In the genomic region with DNA sequence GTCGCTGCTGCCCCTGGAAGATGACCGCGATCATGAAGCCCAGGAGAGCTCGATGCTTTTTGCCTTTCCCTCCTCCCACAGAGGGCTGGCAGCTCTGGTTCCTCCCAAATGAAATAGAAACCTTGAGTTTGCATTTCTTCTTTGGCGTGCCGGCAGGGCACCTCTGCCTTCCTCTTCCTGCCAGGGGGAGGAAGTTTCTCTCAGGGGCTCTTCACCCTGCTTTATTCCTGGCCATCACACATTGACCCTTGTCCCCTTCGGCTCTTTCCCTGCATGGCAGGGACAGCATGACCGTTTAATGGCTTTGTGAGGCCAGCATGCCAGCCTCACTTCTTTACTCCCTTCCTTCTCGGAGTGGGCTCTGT, we compare ENCODE assay signal across 10 cellular contexts. TPM values are rescaled to one million over a fixed set of nuclear protein-coding genes. Genes with fewer than 3 reads are reported as not detected.
DNase-seq lines count a peak whose midpoint lies in the region; ATAC-seq and TF ChIP-seq lines count a peak whose summit lies in the region.
"Had no signal": no experiment of that assay in that cellular context is flagged by ENCODE, and none has a peak within 500 bp of the region (broad histone marks: within the 10 kb centered on the region; RNA-seq: fewer than 3 reads in every experiment).

No MANE protein-coding gene starts in this region.

- H3K27ac ChIP-seq in Peyer's patch: peak overlapping the region; percentile 54 to 96 (median 74)
- H3K27ac ChIP-seq in heart left ventricle: peak overlapping the region; percentile 3 to 96 (median 89)
- peak overlapping the region; percentile 98 for H3K27ac ChIP-seq in psoas muscle

- H3K36me3 ChIP-seq in Peyer's patch: peaks cover 0 to 26% (median 0%) of the 10 kb centered on the region in 3 donors
- peaks cover 0 to 37% (median 14%) of the 10 kb centered on the region in 9 donors for H3K36me3 ChIP-seq in heart left ventricle
- H3K36me3 ChIP-seq in psoas muscle (ENCODE audit: insufficient read depth in 1 of 2, low read depth in 1 of 2): peaks cover 0 to 14% of the 10 kb centered on the region in 2 donors

- no peaks in the 10 kb centered on the region for H3K27me3 ChIP-seq in Peyer's patch
- H3K27me3 ChIP-seq in heart left ventricle: no peaks in the 10 kb centered on the region
- no peaks in the 10 kb centered on the region for H3K27me3 ChIP-seq in psoas muscle (ENCODE audit: insufficient read depth in 3 of 3, low read length in 2 of 3)

- H3K4me1 ChIP-seq in Peyer's patch: peaks cover 17 to 90% (median 35%) of the 10 kb centered on the region in 4 donors
- peaks cover 30 to 100% (median 95%) of the 10 kb centered on the region in 12 donors for H3K4me1 ChIP-seq in heart left ventricle
- H3K4me1 ChIP-seq in psoas muscle: peaks cover 72% of the 10 kb centered on the region

- TF ChIP-seq POLR2A in Peyer's patch (IDR thresholded peaks at IDR 0.05) (peak in 1 of 2 donors; percentile 22), heart left ventricle (IDR thresholded peaks at IDR 0.05) (no peak)

- 41 to 57% (median 46%) methylated on average over 9 of the region's 9 CpGs for WGBS in heart left ventricle, 4 donors
- 19 to 36% (median 24%) methylated on average over 9 of the region's 9 CpGs for WGBS in psoas muscle, 3 donors

- no peak for TF ChIP-seq CTCF in GM12865 (IDR thresholded peaks at IDR 0.05; ENCODE audit: insufficient read depth, low read depth, low read length, missing control alignments)
- TF ChIP-seq CTCF in Peyer's patch (IDR thresholded peaks at IDR 0.05): no peak
- TF ChIP-seq CTCF in heart left ventricle (IDR thresholded peaks at IDR 0.05): no peak
- TF ChIP-seq CTCF in psoas muscle (IDR thresholded peaks at IDR 0.05): no peak

- no peak overlapping the region for H3K27ac Mint-ChIP-seq in activated naive CD4-positive, alpha-beta T cell treated with anti-CD3 and anti-CD28 coated beads, Interleukin-2, amount 50 U/mL, for 72 hours

- H3K9me3 ChIP-seq in Peyer's patch: no peaks in the 10 kb centered on the region
- H3K9me3 ChIP-seq in heart left ventricle: no peaks in the 10 kb centered on the region
- no peaks in the 10 kb centered on the region for H3K9me3 ChIP-seq in psoas muscle

- ATAC-seq in heart left ventricle (no peak), psoas muscle (no peak), HG02798 (IDR thresholded peaks at IDR 0.05; ENCODE audit: poor library complexity, unreplicated experiment) (no peak)
- no peak for ATAC-seq in activated naive CD4-positive, alpha-beta T cell treated with anti-CD3 and anti-CD28 coated beads, Interleukin-2, amount 50 U/mL, for 72 hours

- no peaks in the 10 kb centered on the region for H3K36me3 Mint-ChIP-seq in activated naive CD4-positive, alpha-beta T cell treated with anti-CD3 and anti-CD28 coated beads, Interleukin-2, amount 50 U/mL, for 72 hours

- no peaks in the 10 kb centered on the region for H3K9me3 Mint-ChIP-seq in activated naive CD4-positive, alpha-beta T cell treated with anti-CD3 and anti-CD28 coated beads, Interleukin-2, amount 50 U/mL, for 72 hours

- intact Hi-C loops in heart left ventricle (cut with DNase I) (no loop called here), psoas muscle (cut with DNase I) (loop anchor here in 1 of 2 donors (5.0 kb wide), 1 partner anchor 33 kb away; no protein-coding TSS in a partner anchor)

- H3K4me3 ChIP-seq in GM12865 (ENCODE audit: low read depth, low read length): no peak overlapping the region
- H3K4me3 ChIP-seq in Peyer's patch: no peak overlapping the region
- peak overlapping the region in 1 of 12 donors; percentile 25 for H3K4me3 ChIP-seq in heart left ventricle
- peak overlapping the region; percentile 18 for H3K4me3 ChIP-seq in psoas muscle

- peak; percentile 23 for DNase-seq in GM12865 (ENCODE audit: low read depth)
- peak in 1 of 3 donors; percentile 56 for DNase-seq in Peyer's patch
- peak in 2 of 5 donors; percentile 26 to 29 for DNase-seq in heart left ventricle
- no peak for DNase-seq in psoas muscle
- DNase-seq in GDM1 (lab: John Stamatoyannopoulos, UW): no peak
- no peak for DNase-seq in epidermal melanocyte (ENCODE audit: insufficient read length, low spot score)
- DNase-seq in activated naive CD4-positive, alpha-beta T cell treated with anti-CD3 and anti-CD28 coated beads, Interleukin-2, amount 50 U/mL, for 72 hours (ENCODE audit: low spot score in 2 of 2): no peak
- DNase-seq: activated effector memory CD4-positive, alpha-beta T cell treated with anti-CD3 and anti-CD28 coated beads, Interleukin-2, amount 50 U/mL, for 16 hours; SIG-M5 had no signal

RNA-seq across cellular contexts. Expression of a gene that starts 47.9 kb away (rescaled TPM):
- total RNA-seq in Peyer's patch (1,000 to 10,000 TPM in 1 of 4 donors, 100 to 1,000 TPM in 3; 360 to 1,049 (median 814) TPM), heart left ventricle (100 to 1,000 TPM; 124 to 307 (median 154) TPM), psoas muscle (100 to 1,000 TPM in 1 of 4 donors, 10 to 100 TPM in 3; 79.9 to 127 (median 89.2) TPM)
- polyA plus RNA-seq in heart left ventricle (100 to 1,000 TPM; 100 to 107 TPM), psoas muscle (10 to 100 TPM; 38.3 to 45.2 (median 43.0) TPM)
- 100 to 1,000 TPM; 181 to 204 TPM for total RNA-seq in activated naive CD4-positive, alpha-beta T cell treated with anti-CD3 and anti-CD28 coated beads, Interleukin-2, amount 50 U/mL, for 72 hours

RNA-seq across cellular contexts. Expression of a gene that starts 49.0 kb away (rescaled TPM):
- total RNA-seq in Peyer's patch (10 to 100 TPM in 1 of 4 donors, 1 to 10 TPM in 3; 5.8 to 56.8 (median 6.4) TPM), heart left ventricle (1 to 10 TPM in 2 of 9 donors, under 1 TPM in 7; 0.36 to 1.8 (median 0.72) TPM), psoas muscle (under 1 TPM; 0.32 to 0.64 (median 0.52) TPM)
- polyA plus RNA-seq in heart left ventricle (1 to 10 TPM in 1 of 2 donors, under 1 TPM in 1; 0.91 to 1.4 TPM), psoas muscle (under 1 TPM; 0.27 to 0.35 (median 0.34) TPM)
- total RNA-seq in activated naive CD4-positive, alpha-beta T cell treated with anti-CD3 and anti-CD28 coated beads, Interleukin-2, amount 50 U/mL, for 72 hours: 1 to 10 TPM; 1.6 to 9.0 TPM
